Comparison of ENCODE assay signal across 20 cellular contexts in the genomic region with DNA sequence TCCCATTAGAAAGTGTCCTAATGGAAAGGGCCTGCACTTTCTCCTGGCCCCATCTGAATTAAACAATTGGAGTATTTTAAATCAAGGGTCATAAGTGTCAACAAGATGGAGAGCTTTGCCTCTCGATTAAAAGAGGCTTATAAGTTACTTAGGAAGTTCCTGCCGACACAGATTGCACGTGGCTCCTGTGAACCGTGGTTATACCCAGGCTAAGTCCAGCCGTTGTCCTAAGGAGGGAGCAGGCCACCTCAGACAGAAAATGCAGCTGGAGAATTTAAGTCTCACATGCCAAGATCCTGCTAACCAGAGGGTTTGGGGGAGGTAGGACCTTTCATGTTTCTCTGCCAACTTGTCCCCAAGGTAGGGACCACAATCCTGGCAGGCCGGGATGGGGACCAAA.
"Had no signal": no experiment of that assay in that cellular context is flagged by ENCODE, and none has a peak within 500 bp of the region (broad histone marks: within the 10 kb centered on the region; RNA-seq: fewer than 3 reads in every experiment).

No MANE protein-coding gene starts in this region.

- H3K9me3 ChIP-seq: MG63, SK-N-SH had no signal

- H3K27me3 ChIP-seq: MG63 had no signal

- H3K9me2 ChIP-seq: SK-N-SH had no signal

- DNase-seq: IMR-90, Karpas-422, KG1, MG63, NCI-H1092, NCI-H1105 treated with DMSO at 0.1 percent for 48 hours, NCI-H1417 treated with DMSO at 0.1 percent for 48 hours, NCI-H146, NCI-H1930, NCI-H2081, NCI-H2227 treated with DMSO at 0.1 percent for 48 hours, NCI-H526, PC-3, SHP77, SK-N-SH, SW 1271, T-cell had no signal

- ATAC-seq: HepG2, Panc1, PC-3, T-cell had no signal

- H3K4me3 ChIP-seq: MG63 had no signal

- H3K4me2 ChIP-seq: SK-N-SH had no signal

- H3K36me3 ChIP-seq: MG63 had no signal

- H3K9ac ChIP-seq: SK-N-SH had no signal

- H3K27ac ChIP-seq: RWPE1 had no signal
